Comparison of ENCODE assay signal across 8 cellular contexts in genomic region chr10:124388823-124389612, GRCh38. TPM values are rescaled to one million over a fixed set of nuclear protein-coding genes. Genes with fewer than 3 reads are reported as not detected.
DNase-seq lines count a peak whose midpoint lies in the region; ATAC-seq and TF ChIP-seq lines count a peak whose summit lies in the region.

No MANE protein-coding gene starts in this region.

- POLR2A ChIA-PET in MCF 10A (lab: Yijun Ruan, JAX) = interaction anchor here (0.7 to 4.7 kb wide), 5 partner anchors 93 to 393 kb away, joined by 3 to 52 read pairs (median 4); no protein-coding TSS in a partner anchor

- H3K9ac ChIP-seq in iPS-18a (ENCODE audit: low read length) = no peak overlapping the region

- intact Hi-C loops in MCF 10A (cut with micrococcal nuclease) = loop anchor here (1.0 kb wide), 3 partner anchors 130 to 807 kb away; no protein-coding TSS in a partner anchor

- TF ChIP-seq CTCF in VCaP (conservative IDR thresholded peaks at IDR 0.05) (peak; percentile 86), MCF 10A (IDR thresholded peaks at IDR 0.05; ENCODE audit: unreplicated experiment) (peak; percentile 92)

- H3K27ac Mint-ChIP-seq in MCF 10A (ENCODE audit: low read depth, unreplicated experiment) = no peak overlapping the region

- H3K4me3 Mint-ChIP-seq in MCF 10A (ENCODE audit: unreplicated experiment) = no peak overlapping the region

- peak; percentile 95 for ATAC-seq in HG02798 (IDR thresholded peaks at IDR 0.05; ENCODE audit: poor library complexity, unreplicated experiment)

- H3K27ac ChIP-seq in VCaP (peak overlapping the region; percentile 31; the same call in 1 of the 2 replicates), iPS-18a (ENCODE audit: low read length) (no peak overlapping the region)

- CTCF ChIA-PET in MCF 10A (lab: Yijun Ruan, JAX) = interaction anchor here (0.6 to 13.6 kb wide), 61 partner anchors 8 to 1435 kb away, joined by 3 to 306 read pairs (median 4); partner anchors contain the start of genes CHST15 and OAT

- no peaks in the 10 kb centered on the region for H3K4me1 ChIP-seq in iPS-18a (ENCODE audit: control insufficient read depth, low read depth, low read length)

- BruUV-seq in MCF 10A (replicated peaks; lab: Mats Ljungman, UMichigan) = no TSS peak

- no peaks in the 10 kb centered on the region for H3K9me3 Mint-ChIP-seq in MCF 10A (ENCODE audit: unreplicated experiment)

- no peaks in the 10 kb centered on the region for H3K27me3 ChIP-seq in iPS-18a (ENCODE audit: control insufficient read depth, insufficient read depth, low read length)

- H3K36me3 Mint-ChIP-seq in MCF 10A (ENCODE audit: insufficient read depth, unreplicated experiment) = no peaks in the 10 kb centered on the region

- H3K4me1 Mint-ChIP-seq in MCF 10A (ENCODE audit: insufficient read depth, unreplicated experiment) = no peaks in the 10 kb centered on the region

- no peaks in the 10 kb centered on the region for H3K36me3 ChIP-seq in iPS-18a (ENCODE audit: control insufficient read depth, low read depth, low read length)

- H3K27me3 Mint-ChIP-seq in MCF 10A (ENCODE audit: insufficient read depth, unreplicated experiment) = no peaks in the 10 kb centered on the region

- no peaks in the 10 kb centered on the region for H3K9me3 ChIP-seq in iPS-18a (ENCODE audit: control insufficient read depth, low read depth, low read length)

- peak; percentile 80 to 84 (median 82) for DNase-seq in NCI-H1417 (lab: John Stamatoyannopoulos, UW)
- no peak for DNase-seq in NCI-H1417 treated with DMSO at 0.1 percent for 48 hours (lab: John Stamatoyannopoulos, UW)
- peak; percentile 21 for DNase-seq in NCI-H1694 (lab: John Stamatoyannopoulos, UW)
- DNase-seq in MCF 10A (ENCODE audit: unreplicated experiment) = peak; percentile 83
- DNase-seq in skeletal muscle cell (ENCODE audit: low read depth) = peak; percentile 24

- H3K4me3 ChIP-seq in iPS-18a (ENCODE audit: low read length) = peak overlapping the region; percentile 46
- H3K4me3 ChIP-seq in skeletal muscle cell (ENCODE audit: low read depth, low read length) = peak overlapping the region; percentile 54

RNA-seq across cellular contexts. Expression of gene OAT, which starts 29.7 kb away (rescaled TPM):
- 62.2 and 68.1 TPM in 2 replicates for total RNA-seq in MCF 10A (2022)
